ENCODE assay signal across 14 cellular contexts in genomic region chr3:59006791-59007517, GRCh38. TPM values are rescaled to one million over a fixed set of nuclear protein-coding genes. Genes with fewer than 3 reads are reported as not detected.
DNase-seq lines count a peak whose midpoint lies in the region; TF ChIP-seq lines count a peak whose summit lies in the region.
"Had no signal": no experiment of that assay in that cellular context is flagged by ENCODE, and none has a peak within 500 bp of the region (broad histone marks: within the 10 kb centered on the region; RNA-seq: fewer than 3 reads in every experiment).

No MANE protein-coding gene starts in this region.

- intact Hi-C loops in activated T-helper 1 cell treated with anti-CD3 and anti-CD28 coated beads, Interleukin-12 subunit alpha, Interleukin-12 subunit beta, Interleukin-2, Interleukin-4 antibody, amounts not matched to agents 30 ng/mL and 10 ng/mL and 1 ng/mL, durations not matched to agents 14 hours and 24 hours and 36 hours (cut with micrococcal nuclease), result no loop called here

- H3K9me3 ChIP-seq in BLaER1 treated with 17β-estradiol and CSF1 and Interleukin-3, amounts not matched to agents 10 nM and 100 nM (replicated peaks in 1 of 11), result peaks cover 23 to 65% (median 47%) of the 10 kb centered on the region in 11 experiments; a peak in 21 of 22 replicates
- H3K9me3 ChIP-seq: Caco-2 had no signal

- no peaks in the 10 kb centered on the region for H3K9me3 Mint-ChIP-seq in activated T-helper 1 cell treated with anti-CD3 and anti-CD28 coated beads, Interleukin-12 subunit alpha, Interleukin-12 subunit beta, Interleukin-2, Interleukin-4 antibody, amounts not matched to agents 30 ng/mL and 10 ng/mL and 1 ng/mL, durations not matched to agents 14 hours and 24 hours and 36 hours

- no peaks in the 10 kb centered on the region for H3K36me3 Mint-ChIP-seq in activated T-helper 1 cell treated with anti-CD3 and anti-CD28 coated beads, Interleukin-12 subunit alpha, Interleukin-12 subunit beta, Interleukin-2, Interleukin-4 antibody, amounts not matched to agents 30 ng/mL and 10 ng/mL and 1 ng/mL, durations not matched to agents 14 hours and 24 hours and 36 hours (ENCODE audit: low read depth)
- H3K36me3 Mint-ChIP-seq: immature natural killer cell had no signal

- no peaks in the 10 kb centered on the region for H3K4me1 Mint-ChIP-seq in activated T-helper 1 cell treated with anti-CD3 and anti-CD28 coated beads, Interleukin-12 subunit alpha, Interleukin-12 subunit beta, Interleukin-2, Interleukin-4 antibody, amounts not matched to agents 30 ng/mL and 10 ng/mL and 1 ng/mL, durations not matched to agents 14 hours and 24 hours and 36 hours (ENCODE audit: low read depth)
- H3K4me1 Mint-ChIP-seq: immature natural killer cell; stimulated activated naive CD8-positive, alpha-beta T cell treated with anti-CD3 and anti-CD28 coated beads, Interleukin-15, amount 100 ng/mL, for 72 hours had no signal

- H4K20me1 ChIP-seq in BLaER1 treated with 17β-estradiol and CSF1 and Interleukin-3, amounts not matched to agents 10 nM and 100 nM, result no peaks in the 10 kb centered on the region

- H3K27ac Mint-ChIP-seq in activated T-helper 1 cell treated with anti-CD3 and anti-CD28 coated beads, Interleukin-12 subunit alpha, Interleukin-12 subunit beta, Interleukin-2, Interleukin-4 antibody, amounts not matched to agents 30 ng/mL and 10 ng/mL and 1 ng/mL, durations not matched to agents 14 hours and 24 hours and 36 hours, result no peak overlapping the region
- H3K27ac Mint-ChIP-seq: immature natural killer cell had no signal

- peaks cover 0 to 23% (median 13%) of the 10 kb centered on the region in 10 experiments; a peak in 13 of 20 replicates for H3K4me1 ChIP-seq in BLaER1 treated with 17β-estradiol and CSF1 and Interleukin-3, amounts not matched to agents 10 nM and 100 nM
- H3K4me1 ChIP-seq: Caco-2 had no signal

- no peak overlapping the region for H3K4me3 Mint-ChIP-seq in activated T-helper 1 cell treated with anti-CD3 and anti-CD28 coated beads, Interleukin-12 subunit alpha, Interleukin-12 subunit beta, Interleukin-2, Interleukin-4 antibody, amounts not matched to agents 30 ng/mL and 10 ng/mL and 1 ng/mL, durations not matched to agents 14 hours and 24 hours and 36 hours
- H3K4me3 Mint-ChIP-seq: immature natural killer cell; stimulated activated naive CD8-positive, alpha-beta T cell treated with anti-CD3 and anti-CD28 coated beads, Interleukin-15, amount 100 ng/mL, for 72 hours had no signal

- H3K9ac ChIP-seq in BLaER1 treated with 17β-estradiol and CSF1 and Interleukin-3, amounts not matched to agents 10 nM and 100 nM, result no peak overlapping the region

- H3K27me3 Mint-ChIP-seq in activated T-helper 1 cell treated with anti-CD3 and anti-CD28 coated beads, Interleukin-12 subunit alpha, Interleukin-12 subunit beta, Interleukin-2, Interleukin-4 antibody, amounts not matched to agents 30 ng/mL and 10 ng/mL and 1 ng/mL, durations not matched to agents 14 hours and 24 hours and 36 hours (ENCODE audit: insufficient read depth), result peaks cover 3% of the 10 kb centered on the region

- TF ChIP-seq CTCF in cardiac fibroblast (IDR thresholded peaks at IDR 0.05; ENCODE audit: low read depth, low read length), result no peak

- DNase-seq in Jurkat, Clone E6-1 (ENCODE audit: low read depth, low spot score), result peak; percentile 32
- DNase-seq in cardiac fibroblast (ENCODE audit: low read depth in 2 of 2) (peak; percentile 76 to 80), kidney tubule cell (ENCODE audit: low spot score) (peak; percentile 92), NCI-H1694 (lab: John Stamatoyannopoulos, UW) (no peak), GF-D8 (lab: John Stamatoyannopoulos, UW) (no peak)
- no peak for DNase-seq in activated T-helper 1 cell treated with anti-CD3 and anti-CD28 coated beads, Interleukin-12 subunit alpha, Interleukin-12 subunit beta, Interleukin-2, Interleukin-4 antibody, amounts not matched to agents 30 ng/mL and 10 ng/mL and 1 ng/mL, durations not matched to agents 14 hours and 24 hours and 36 hours (ENCODE audit: low spot score)
- DNase-seq in stimulated activated naive CD4-positive, alpha-beta T cell (lab: John Stamatoyannopoulos, UW), result no peak
- DNase-seq: activated naive CD4-positive, alpha-beta T cell treated with anti-CD3 and anti-CD28 coated beads, Interleukin-2, amount 50 U/mL, for 16 hours; Caco-2; immature natural killer cell; NCI-H2227 treated with DMSO at 0.1 percent for 48 hours; stimulated activated CD4-positive, alpha-beta T cell treated with anti-CD3 and anti-CD28 coated beads, Interleukin-1b, Interleukin-23, amount 100 ng/mL, for 48 hours; stimulated activated naive CD8-positive, alpha-beta T cell treated with anti-CD3 and anti-CD28 coated beads, Interleukin-15, amount 100 ng/mL, for 72 hours had no signal

- H3K36me3 ChIP-seq in BLaER1 treated with 17β-estradiol and CSF1 and Interleukin-3, amounts not matched to agents 10 nM and 100 nM, result peaks cover 0 to 57% (median 22%) of the 10 kb centered on the region in 11 experiments; a peak in 12 of 22 replicates

- H3K4me3 ChIP-seq in BLaER1 treated with 17β-estradiol and CSF1 and Interleukin-3, amounts not matched to agents 10 nM and 100 nM, result no peak overlapping the region
- H3K4me3 ChIP-seq in Jurkat, Clone E6-1 (ENCODE audit: low read length), result no peak overlapping the region
- H3K4me3 ChIP-seq in cardiac fibroblast (replicated peaks in 1 of 2; ENCODE audit: low read depth in 2 of 2, low read length in 2 of 2), result no peak overlapping the region

- H3K4me2 ChIP-seq in BLaER1 treated with 17β-estradiol and CSF1 and Interleukin-3, amounts not matched to agents 10 nM and 100 nM, result peak overlapping the region in 7 of 11 experiments; percentile 7 to 50 (median 45); a peak in 13 of 22 replicates

- no peak overlapping the region for H3K27ac ChIP-seq in BLaER1 treated with 17β-estradiol and CSF1 and Interleukin-3, amounts not matched to agents 10 nM and 100 nM

- H3K27me3 ChIP-seq in BLaER1 treated with 17β-estradiol and CSF1 and Interleukin-3, amounts not matched to agents 10 nM and 100 nM, result no peaks in the 10 kb centered on the region

RNA-seq across cellular contexts. Expression of gene CFAP20DC, which starts 42.9 kb away (rescaled TPM):
- polyA plus RNA-seq in Jurkat, Clone E6-1 (2012; ENCODE audit: insufficient read depth, insufficient read length), result 7.8 TPM
- 0.86 and 1.2 TPM in 2 replicates for total RNA-seq in activated T-helper 1 cell treated with anti-CD3 and anti-CD28 coated beads, Interleukin-12 subunit alpha, Interleukin-12 subunit beta, Interleukin-2, Interleukin-4 antibody, amounts not matched to agents 30 ng/mL and 10 ng/mL and 1 ng/mL, durations not matched to agents 14 hours and 24 hours and 36 hours
- polyA plus RNA-seq: immature natural killer cell had no signal

Comparison
In these comparisons a context has a peak if more than half of its experiments do, and no peak if none do; other contexts are left out.
1. DNase-seq: peak in Jurkat, Clone E6-1 (single experiment), cardiac fibroblast (2 of 2) and kidney tubule cell (single experiment); none in NCI-H1694 (single experiment), GF-D8 (single experiment), activated T-helper 1 cell treated with anti-CD3 and anti-CD28 coated beads, Interleukin-12 subunit alpha, Interleukin-12 subunit beta, Interleukin-2, Interleukin-4 antibody, amounts not matched to agents 30 ng/mL and 10 ng/mL and 1 ng/mL, durations not matched to agents 14 hours and 24 hours and 36 hours (single experiment) and stimulated activated naive CD4-positive, alpha-beta T cell (0 of 6).